9 cellular contexts compared by ENCODE assay signal in the genomic region with DNA sequence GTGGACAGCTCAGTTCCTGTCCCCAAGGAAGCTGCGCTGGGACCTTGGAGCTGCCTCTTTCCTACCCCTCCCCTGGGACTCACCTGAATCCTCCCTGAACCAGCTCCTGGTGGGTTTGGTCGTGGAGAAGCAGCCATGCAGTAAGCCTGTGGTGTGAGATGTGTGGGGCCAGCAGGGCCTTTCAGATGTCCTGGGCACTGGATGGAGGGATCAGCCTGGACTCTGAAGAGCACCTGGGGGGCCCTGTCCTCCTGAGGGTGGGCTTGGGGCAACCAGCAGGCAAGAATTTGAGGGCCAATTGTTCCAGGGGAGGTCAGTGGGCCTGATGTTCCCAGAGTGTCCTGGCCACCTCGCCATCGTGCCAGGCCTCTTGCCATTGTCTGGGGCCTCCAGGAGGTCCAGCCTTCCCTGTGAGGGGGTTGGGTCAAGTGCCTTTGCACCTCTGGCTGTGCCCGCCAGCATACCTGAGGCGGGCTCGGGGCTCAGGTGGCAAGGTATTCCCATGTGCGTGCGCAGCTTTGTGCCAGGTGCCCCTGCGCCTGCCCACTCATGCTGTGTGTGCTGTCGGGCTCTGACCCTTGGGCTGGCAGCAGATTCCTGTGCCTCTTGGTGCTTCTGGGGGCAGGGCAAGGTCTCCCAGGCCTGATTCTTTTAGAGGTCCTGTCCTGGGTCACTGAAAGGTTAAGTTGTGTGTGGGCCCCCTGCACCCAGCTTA. TPM values are rescaled to one million over a fixed set of nuclear protein-coding genes. Genes with fewer than 3 reads are reported as not detected.
DNase-seq lines count a peak whose midpoint lies in the region; ATAC-seq and TF ChIP-seq lines count a peak whose summit lies in the region.
"Had no signal": no experiment of that assay in that cellular context is flagged by ENCODE, and none has a peak within 500 bp of the region (broad histone marks: within the 10 kb centered on the region; RNA-seq: fewer than 3 reads in every experiment).

No MANE protein-coding gene starts in this region.

- TF ChIP-seq EP300 in tibial nerve (IDR thresholded peaks at IDR 0.05) = no peak

- H3K4me3 Mint-ChIP-seq in activated T-cell treated with anti-CD3 and anti-CD28 coated beads, Interleukin-2, amount 50 U/mL, for 72 hours = peak overlapping the region; percentile 75 to 88
- peak overlapping the region; percentile 69 for H3K4me3 Mint-ChIP-seq in activated naive CD8-positive, alpha-beta T cell treated with anti-CD3 and anti-CD28 coated beads, Interleukin-2, amount 50 U/mL, for 24 hours

- no peak overlapping the region for H3K27ac ChIP-seq in right lobe of liver
- H3K27ac ChIP-seq in tibial nerve = peak overlapping the region in 3 of 4 donors; percentile 99 to 100 (median 99)

- no peaks in the 10 kb centered on the region for H3K9me3 Mint-ChIP-seq in activated T-cell treated with anti-CD3 and anti-CD28 coated beads, Interleukin-2, amount 50 U/mL, for 72 hours
- H3K9me3 Mint-ChIP-seq in activated naive CD8-positive, alpha-beta T cell treated with anti-CD3 and anti-CD28 coated beads, Interleukin-2, amount 50 U/mL, for 24 hours = no peaks in the 10 kb centered on the region

- no CpG with 5 or more reads among the region's 11 CpGs for WGBS in right lobe of liver (ENCODE audit: insufficient coverage, low coverage, low lambda C conversion rate, missing lambda C conversion rate)
- 50 to 71% methylated on average over 6 to 9 of the region's 11 CpGs for WGBS in tibial nerve, 2 donors

- H3K36me3 ChIP-seq in right lobe of liver (peaks cover 5 to 29% (median 12%) of the 10 kb centered on the region in 4 donors), tibial nerve (peaks cover 0 to 64% (median 24%) of the 10 kb centered on the region in 3 donors)
- H3K36me3 ChIP-seq: ovary had no signal

- no peaks in the 10 kb centered on the region for H3K27me3 ChIP-seq in right lobe of liver
- H3K27me3 ChIP-seq in tibial nerve = no peaks in the 10 kb centered on the region
- H3K27me3 ChIP-seq: ovary had no signal

- H3K9me3 ChIP-seq in right lobe of liver (no peaks in the 10 kb centered on the region), tibial nerve (no peaks in the 10 kb centered on the region)
- H3K9me3 ChIP-seq: ovary had no signal

- H3K4me1 ChIP-seq in right lobe of liver (peaks cover 0 to 40% (median 18%) of the 10 kb centered on the region in 4 donors), tibial nerve (peaks cover 0 to 99% (median 67%) of the 10 kb centered on the region in 4 donors)

- TF ChIP-seq CTCF in right lobe of liver (IDR thresholded peaks at IDR 0.05) (no peak), tibial nerve (IDR thresholded peaks at IDR 0.05) (no peak)

- no peak for DNase-seq in activated T-cell treated with anti-CD3 and anti-CD28 coated beads, Interleukin-2, amount 50 U/mL, for 72 hours
- DNase-seq in activated T-cell treated with anti-CD3 and anti-CD28 coated beads, Interleukin-2, amount 50 U/mL, for 1 hour = no peak
- no peak for DNase-seq in activated naive CD8-positive, alpha-beta T cell treated with anti-CD3 and anti-CD28 coated beads, Interleukin-2, amount 50 U/mL, for 24 hours
- DNase-seq in right lobe of liver (peak in 2 of 3 donors; percentile 16 to 49), tibial nerve (ENCODE audit: low spot score in 2 of 2) (no peak), posterior vena cava (ENCODE audit: low spot score) (no peak), ACHN (no peak), NCI-H1048 (lab: John Stamatoyannopoulos, UW) (no peak)
- DNase-seq: ovary had no signal

- TF ChIP-seq POLR2A in right lobe of liver (IDR thresholded peaks at IDR 0.05) (no peak), tibial nerve (IDR thresholded peaks at IDR 0.05) (no peak)

- H3K4me1 Mint-ChIP-seq in activated T-cell treated with anti-CD3 and anti-CD28 coated beads, Interleukin-2, amount 50 U/mL, for 72 hours (ENCODE audit: low read depth) = peaks cover 80% of the 10 kb centered on the region
- H3K4me1 Mint-ChIP-seq in activated naive CD8-positive, alpha-beta T cell treated with anti-CD3 and anti-CD28 coated beads, Interleukin-2, amount 50 U/mL, for 24 hours = peaks cover 72% of the 10 kb centered on the region

- no peak for ATAC-seq in activated T-cell treated with anti-CD3 and anti-CD28 coated beads, Interleukin-2, amount 50 U/mL, for 72 hours (replicated peaks in 1 of 2)
- peak; percentile 23 for ATAC-seq in activated naive CD8-positive, alpha-beta T cell treated with anti-CD3 and anti-CD28 coated beads, Interleukin-2, amount 50 U/mL, for 24 hours
- no peak for ATAC-seq in right lobe of liver

- H3K36me3 Mint-ChIP-seq in activated T-cell treated with anti-CD3 and anti-CD28 coated beads, Interleukin-2, amount 50 U/mL, for 72 hours (ENCODE audit: insufficient read depth in 2 of 2) = peaks cover 11% of the 10 kb centered on the region in 2 donors
- peaks cover 40% of the 10 kb centered on the region for H3K36me3 Mint-ChIP-seq in activated naive CD8-positive, alpha-beta T cell treated with anti-CD3 and anti-CD28 coated beads, Interleukin-2, amount 50 U/mL, for 24 hours (ENCODE audit: low read depth)

- H3K4me3 ChIP-seq in right lobe of liver (no peak overlapping the region), tibial nerve (peak overlapping the region in 1 of 4 donors; percentile 13)
- H3K4me3 ChIP-seq: ovary had no signal

- intact Hi-C loops in right lobe of liver (cut with DNase I) (no loop called here), posterior vena cava (cut with DNase I) (no loop called here)

- H3K27me3 Mint-ChIP-seq in activated T-cell treated with anti-CD3 and anti-CD28 coated beads, Interleukin-2, amount 50 U/mL, for 72 hours (ENCODE audit: low read depth) = no peaks in the 10 kb centered on the region
- no peaks in the 10 kb centered on the region for H3K27me3 Mint-ChIP-seq in activated naive CD8-positive, alpha-beta T cell treated with anti-CD3 and anti-CD28 coated beads, Interleukin-2, amount 50 U/mL, for 24 hours

- in situ Hi-C loops in ACHN (cut with HindIII; ENCODE audit: low pct_ligation_motif_present, low pct_unique_long_range_greater_than_20kb, low sequenced_read_pairs) = no loop called here

- H3K27ac Mint-ChIP-seq in activated T-cell treated with anti-CD3 and anti-CD28 coated beads, Interleukin-2, amount 50 U/mL, for 72 hours = peak overlapping the region; percentile 75
- H3K27ac Mint-ChIP-seq in activated naive CD8-positive, alpha-beta T cell treated with anti-CD3 and anti-CD28 coated beads, Interleukin-2, amount 50 U/mL, for 24 hours = peak overlapping the region; percentile 87

RNA-seq across cellular contexts. Expression of a gene that starts 7.3 kb away (rescaled TPM):
- total RNA-seq in activated T-cell treated with anti-CD3 and anti-CD28 coated beads, Interleukin-2, amount 50 U/mL, for 72 hours = 10 to 100 TPM; 57.9 to 58.2 TPM
- total RNA-seq in right lobe of liver = 10 to 100 TPM; 34.7 to 99.8 (median 41.2) TPM
- total RNA-seq in tibial nerve = 100 to 1,000 TPM; 156 to 206 (median 157) TPM
- total RNA-seq in posterior vena cava = 100 to 1,000 TPM; 122 to 125 TPM

Comparison
In these comparisons a context has a peak if more than half of its experiments do, and no peak if none do; other contexts are left out.
1. DNase-seq: peak in right lobe of liver (2 of 3); none in activated T-cell treated with anti-CD3 and anti-CD28 coated beads, Interleukin-2, amount 50 U/mL, for 72 hours (0 of 2), activated T-cell treated with anti-CD3 and anti-CD28 coated beads, Interleukin-2, amount 50 U/mL, for 1 hour (single experiment), activated naive CD8-positive, alpha-beta T cell treated with anti-CD3 and anti-CD28 coated beads, Interleukin-2, amount 50 U/mL, for 24 hours (single experiment), tibial nerve (0 of 2), posterior vena cava (single experiment), ACHN (single experiment) and NCI-H1048 (single experiment).
2. H3K27ac ChIP-seq: peak in tibial nerve (3 of 4); none in right lobe of liver (0 of 3).